8 cellular contexts compared by ENCODE assay signal in genomic region chr2:241609859-241610793, GRCh38. TPM values are rescaled to one million over a fixed set of nuclear protein-coding genes. Genes with fewer than 3 reads are reported as not detected.
A peak's percentile ranks its signal among the peaks of the same experiment; 100 is the strongest.
DNase-seq lines count a peak whose midpoint lies in the region; ATAC-seq, FAIRE-seq and TF ChIP-seq lines count a peak whose summit lies in the region.

No MANE protein-coding gene starts in this region.

- peaks cover 2 to 7% of the 10 kb centered on the region in 2 experiments for H4K20me1 ChIP-seq in H1 (replicated peaks in 1 of 2; ENCODE audit: control insufficient read depth in 1 of 2, insufficient read depth in 2 of 2, low read length in 2 of 2)

- peaks cover 6 to 23% of the 10 kb centered on the region in 2 experiments for H3K79me2 ChIP-seq in H1 (ENCODE audit: control insufficient read depth in 1 of 2, insufficient read depth in 2 of 2, low read length in 2 of 2)
- peaks cover 11% of the 10 kb centered on the region for H3K79me2 ChIP-seq in mesendoderm (ENCODE audit: control insufficient read depth, insufficient read depth, low read length)

- POLR2A ChIA-PET in H1 (lab: Charles Lee; ENCODE audit: partially characterized antibody) = interaction anchor here (0.6 to 2.4 kb wide), 14 partner anchors 13 to 294 kb away, joined by 3 to 10 read pairs (median 4); partner anchors contain the start of genes ATG4B, DTYMK, HDLBP and ING5

- peak overlapping the region; percentile 44; the same call in 1 of the 2 replicates for H2BK5ac ChIP-seq in H1 (ENCODE audit: low read depth, low read length)
- H2BK5ac ChIP-seq in mesendoderm (ENCODE audit: low read length) = no peak overlapping the region

- CTCF ChIA-PET in H1 (lab: Charles Lee; ENCODE audit: partially characterized antibody) = interaction anchor here (0.5 to 3.8 kb wide), 12 partner anchors 12 to 287 kb away, joined by 3 to 18 read pairs (median 4); partner anchors contain the start of gene BOK

- H2BK120ac ChIP-seq in H1 (replicated peaks; ENCODE audit: low read depth, low read length) = no peak overlapping the region
- H2BK120ac ChIP-seq in mesendoderm (ENCODE audit: low read depth, low read length) = no peak overlapping the region

- peak; percentile 72 to 81 (median 79) for TF ChIP-seq CTCF in H1 (IDR thresholded peaks at IDR 0.05; ENCODE audit: control extremely low read depth in 1 of 3, insufficient read depth in 1 of 3, low read depth in 1 of 3, low read length in 3 of 3)

- H4K8ac ChIP-seq in H1 (ENCODE audit: extremely low read depth, insufficient read depth, low read length) (peak overlapping the region; percentile 82), mesendoderm (ENCODE audit: low read depth, low read length) (peak overlapping the region; percentile 77)

- H3K4ac ChIP-seq in H1 (replicated peaks; ENCODE audit: insufficient read length, low read depth, low read length) = peak overlapping the region; percentile 21
- H3K4ac ChIP-seq in mesendoderm (ENCODE audit: low read depth, low read length) = peak overlapping the region; percentile 56

- H3K36me3 ChIP-seq in H1 (ENCODE audit: control insufficient read depth in 2 of 4, insufficient read depth in 4 of 4, low read length in 3 of 4) = peaks cover 0 to 4% (median 1%) of the 10 kb centered on the region in 4 experiments; a peak in 4 of 8 replicates
- peaks cover 2% of the 10 kb centered on the region for H3K36me3 ChIP-seq in mesendoderm (ENCODE audit: control insufficient read depth, insufficient read depth, low read length)

- H4K91ac ChIP-seq in H1 (replicated peaks; ENCODE audit: insufficient read length, low read length) = no peak overlapping the region

- H3K23ac ChIP-seq in H1 (ENCODE audit: insufficient read length) (no peak overlapping the region), mesendoderm (ENCODE audit: low read length) (peak overlapping the region; percentile 45)

- H3K27ac ChIP-seq in H1 (ENCODE audit: low read depth, low read length) = peak overlapping the region; percentile 73; the same call in 1 of the 2 replicates
- H3K27ac ChIP-seq in mesendoderm (ENCODE audit: low read depth, low read length) = peak overlapping the region; percentile 57

- H2BK12ac ChIP-seq in H1 (ENCODE audit: low read depth, low read length) = no peak overlapping the region

- H3K4me2 ChIP-seq in H1 (ENCODE audit: insufficient read depth in 1 of 2, low read depth in 2 of 2, low read length in 2 of 2) = peak overlapping the region; percentile 58 to 85
- H3K4me2 ChIP-seq in mesendoderm (ENCODE audit: low read length) = peak overlapping the region; percentile 79

- H3K79me1 ChIP-seq in H1 (ENCODE audit: low read depth, low read length) = peaks cover 4% of the 10 kb centered on the region; the same call in 1 of the 2 replicates
- H3K79me1 ChIP-seq in mesendoderm (ENCODE audit: low read length) = peaks cover 16% of the 10 kb centered on the region

- TF ChIP-seq EP300 in H1 (IDR thresholded peaks at IDR 0.05; ENCODE audit: borderline replicate concordance in 1 of 2, low read depth in 2 of 2, low read length in 2 of 2) = peak in 1 of 2 experiments; percentile 89; a peak in 1 of 3 replicates

- ATAC-seq in GM18502 (IDR thresholded peaks at IDR 0.05; ENCODE audit: poor library complexity, unreplicated experiment) (peak; percentile 94), HG02938 (IDR thresholded peaks at IDR 0.05; ENCODE audit: unreplicated experiment) (peak; percentile 85)

- no peak overlapping the region; the same call in 1 of the 2 replicates for H2AFZ ChIP-seq in H1 (ENCODE audit: low read length)

- no peak for FAIRE-seq in H1 (lab: Jason Lieb, UNC)

- H3K27me3 ChIP-seq in H1 (replicated peaks in 1 of 4; ENCODE audit: control insufficient read depth in 3 of 4, extremely low read depth in 1 of 4, insufficient read depth in 3 of 4, low read length in 3 of 4) (no peaks in the 10 kb centered on the region), mesendoderm (ENCODE audit: insufficient read depth, low read length, poor library complexity) (no peaks in the 10 kb centered on the region)

- H3K23me2 ChIP-seq in H1 (ENCODE audit: low read depth, low read length) = peaks cover 5% of the 10 kb centered on the region; the same call in 1 of the 2 replicates

- no peak overlapping the region for H2BK20ac ChIP-seq in H1 (ENCODE audit: low read length)

- TF ChIP-seq RAD21 in H1 (IDR thresholded peaks at IDR 0.05 in 1 of 2, conservative IDR thresholded peaks at IDR 0.05 in 1 of 2; ENCODE audit: low read depth in 2 of 2, low read length in 2 of 2) = peak; percentile 57 to 72

- H3K9me3 ChIP-seq in H1 (ENCODE audit: insufficient read depth in 2 of 2, low read depth in 1 of 2, low read length in 1 of 2) = no peaks in the 10 kb centered on the region

- H2BK15ac ChIP-seq in H1 (ENCODE audit: low read length) (no peak overlapping the region), mesendoderm (replicated peaks; ENCODE audit: low read depth) (no peak overlapping the region)

- no peak overlapping the region for H2AK5ac ChIP-seq in H1 (ENCODE audit: low read depth, low read length)
- H2AK5ac ChIP-seq in mesendoderm (ENCODE audit: low read length) = no peak overlapping the region

- no peaks in the 10 kb centered on the region for H3K4me1 ChIP-seq in H1 (replicated peaks in 1 of 4; ENCODE audit: control insufficient read depth in 3 of 4, insufficient read depth in 4 of 4, low read length in 3 of 4)
- no peaks in the 10 kb centered on the region for H3K4me1 ChIP-seq in mesendoderm (ENCODE audit: control insufficient read depth, low read depth, low read length)

- H3K9ac ChIP-seq in H1 (replicated peaks in 1 of 4; ENCODE audit: extremely low read depth in 1 of 4, low read depth in 3 of 4, low read length in 3 of 4) (peak overlapping the region; percentile 10 to 75 (median 54); a peak in 6 of 7 replicates), mesendoderm (ENCODE audit: low read length) (peak overlapping the region; percentile 93)

- H3K4me3 ChIP-seq in H1 (ENCODE audit: extremely low read depth in 1 of 4, insufficient read depth in 2 of 4, low read depth in 3 of 4, low read length in 4 of 4) (peak overlapping the region; percentile 38 to 66 (median 60)), mesendoderm (ENCODE audit: low read length) (peak overlapping the region; percentile 38)

- H3K14ac ChIP-seq in H1 (ENCODE audit: insufficient read length) = no peak overlapping the region

- WGBS in H1 (ENCODE audit: extremely low coverage in 1 of 2, insufficient coverage in 1 of 2, insufficient read length in 1 of 2, insufficient replicate concordance in 2 of 2, low coverage in 1 of 2, low lambda C conversion rate in 2 of 2, missing lambda C conversion rate in 1 of 2), 2 experiments = 6% methylated on average over 46 of the region's 76 CpGs; no CpG with 5 or more reads in 1 of the 2 experiments
- no CpG with 5 or more reads among the region's 76 CpGs for WGBS in mesendoderm (ENCODE audit: extremely low coverage, insufficient coverage, low lambda C conversion rate)

- H4K5ac ChIP-seq in H1 (ENCODE audit: insufficient read length, low read depth, low read length) = peak overlapping the region; percentile 61
- H4K5ac ChIP-seq in mesendoderm (ENCODE audit: low read length) = no peak overlapping the region

- DNase-seq in NCI-H2196 treated with DMSO at 0.1 percent for 48 hours (lab: John Stamatoyannopoulos, UW; ENCODE audit: unreplicated experiment) (peak; percentile 32), H1 (ENCODE audit: low read depth in 1 of 2, low spot score in 2 of 2) (peak; percentile 80 to 96), mesendoderm (peak; percentile 98), NCI-H510A treated with DMSO at 0.1 percent for 48 hours (lab: John Stamatoyannopoulos, UW) (no peak)
- peak; percentile 81 to 84 for DNase-seq in activated CD8-positive, alpha-beta memory T cell treated with anti-CD3 and anti-CD28 coated beads for 4 hours (ENCODE audit: low read depth in 2 of 2)
- DNase-seq in stimulated activated CD8-positive, alpha-beta memory T cell treated with anti-CD3 and anti-CD28 coated beads, Interleukin-12 subunit alpha, Interleukin-12 subunit beta, amount 100 ng/mL, for 4 hours (ENCODE audit: low read depth) = peak; percentile 86

- peak overlapping the region; percentile 56 for H3K56ac ChIP-seq in H1 (replicated peaks; ENCODE audit: insufficient read length, low read depth, low read length)
- H3K56ac ChIP-seq in mesendoderm (ENCODE audit: low read length) = peak overlapping the region; percentile 96

- H3K18ac ChIP-seq in H1 (ENCODE audit: extremely low read depth, low read length) = peak overlapping the region; percentile 78
- peak overlapping the region; percentile 44 for H3K18ac ChIP-seq in mesendoderm (ENCODE audit: low read length)

- TF ChIP-seq POLR2A in H1 (IDR thresholded peaks at IDR 0.05; ENCODE audit: control extremely low read depth in 1 of 2, low read depth in 2 of 2, low read length in 2 of 2) = peak; percentile 43 to 62; a peak in 2 of 3 replicates

RNA-seq across cellular contexts. Expression of gene THAP4, which starts 26.8 kb away (rescaled TPM):
- total RNA-seq in H1 (2021; fragmentation: NEBNext Ultra II Directional; extraction: Animal tissue kit (Norgen Biotek cat#: 25700)) = 78.9 and 82.8 TPM in 2 replicates
- polyA plus RNA-seq in H1 (2011; rRNA removed) = 83.6 and 108 TPM in 2 replicates
- 75.5 TPM for polyA plus RNA-seq in H1 (2011; cell fraction: cytosol; rRNA removed)
- polyA plus RNA-seq in H1 (2011; cell fraction: nucleus; rRNA removed) = 74.2 TPM
- 50.6 to 99.7 TPM (median 95.3 TPM) in 4 replicates for polyA plus RNA-seq in H1 (2012, experiment 1 of 2)
- 116 TPM for polyA plus RNA-seq in H1 (2012, experiment 2 of 2)
- 77.0 TPM for polyA plus RNA-seq in H1 (2013, experiment 1 of 2)
- polyA plus RNA-seq in H1 (2013, experiment 2 of 2) = 77.2 TPM
- 43.7 and 48.7 TPM in 2 replicates for polyA minus RNA-seq in H1 (2011; rRNA and poly(A)+ RNA removed)
- 54.7 TPM for polyA minus RNA-seq in H1 (2011; cell fraction: cytosol; rRNA and poly(A)+ RNA removed)
- polyA minus RNA-seq in H1 (2011; cell fraction: nucleus; rRNA and poly(A)+ RNA removed) = 25.9 TPM
- polyA plus RNA-seq in mesendoderm (2013, experiment 1 of 2) = 74.2 TPM
- polyA plus RNA-seq in mesendoderm (2013, experiment 2 of 2) = 76.2 TPM

RNA-seq across cellular contexts. Expression of gene ATG4B, which starts 27.4 kb away (rescaled TPM):
- 93.7 and 103 TPM in 2 replicates for total RNA-seq in H1 (2021; fragmentation: NEBNext Ultra II Directional; extraction: Animal tissue kit (Norgen Biotek cat#: 25700))
- 155 and 189 TPM in 2 replicates for polyA plus RNA-seq in H1 (2011; rRNA removed)
- 126 TPM for polyA plus RNA-seq in H1 (2011; cell fraction: cytosol; rRNA removed)
- polyA plus RNA-seq in H1 (2011; cell fraction: nucleus; rRNA removed) = 463 TPM
- polyA plus RNA-seq in H1 (2012, experiment 1 of 2) = 95.7 to 118 TPM (median 113 TPM) in 4 replicates
- 126 TPM for polyA plus RNA-seq in H1 (2012, experiment 2 of 2)
- 66.7 TPM for polyA plus RNA-seq in H1 (2013, experiment 1 of 2)
- polyA plus RNA-seq in H1 (2013, experiment 2 of 2) = 63.5 TPM
- polyA minus RNA-seq in H1 (2011; rRNA and poly(A)+ RNA removed) = 135 and 164 TPM in 2 replicates
- 65.7 TPM for polyA minus RNA-seq in H1 (2011; cell fraction: cytosol; rRNA and poly(A)+ RNA removed)
- polyA minus RNA-seq in H1 (2011; cell fraction: nucleus; rRNA and poly(A)+ RNA removed) = 123 TPM
- polyA plus RNA-seq in mesendoderm (2013, experiment 1 of 2) = 52.9 TPM
- polyA plus RNA-seq in mesendoderm (2013, experiment 2 of 2) = 53.9 TPM

RNA-seq across cellular contexts. Expression of gene BOK, which starts 51.6 kb away (rescaled TPM):
- total RNA-seq in H1 (2021; fragmentation: NEBNext Ultra II Directional; extraction: Animal tissue kit (Norgen Biotek cat#: 25700)) = 33.7 and 34.7 TPM in 2 replicates
- polyA plus RNA-seq in H1 (2011; rRNA removed) = 37.6 and 47.9 TPM in 2 replicates
- 33.5 TPM for polyA plus RNA-seq in H1 (2011; cell fraction: cytosol; rRNA removed)
- polyA plus RNA-seq in H1 (2011; cell fraction: nucleus; rRNA removed) = 50.2 TPM
- 18.3 to 27.4 TPM (median 25.2 TPM) in 4 replicates for polyA plus RNA-seq in H1 (2012, experiment 1 of 2)
- polyA plus RNA-seq in H1 (2012, experiment 2 of 2) = 30.5 TPM
- polyA plus RNA-seq in H1 (2013, experiment 1 of 2) = 25.1 TPM
- 24.1 TPM for polyA plus RNA-seq in H1 (2013, experiment 2 of 2)
- polyA minus RNA-seq in H1 (2011; rRNA and poly(A)+ RNA removed) = 14.2 and 14.4 TPM in 2 replicates
- 13.2 TPM for polyA minus RNA-seq in H1 (2011; cell fraction: cytosol; rRNA and poly(A)+ RNA removed)
- 12.3 TPM for polyA minus RNA-seq in H1 (2011; cell fraction: nucleus; rRNA and poly(A)+ RNA removed)
- polyA plus RNA-seq in mesendoderm (2013, experiment 1 of 2) = 30.7 TPM
- polyA plus RNA-seq in mesendoderm (2013, experiment 2 of 2) = 31.0 TPM
